Comparison of ENCODE assay signal across 11 cellular contexts in the genomic region with DNA sequence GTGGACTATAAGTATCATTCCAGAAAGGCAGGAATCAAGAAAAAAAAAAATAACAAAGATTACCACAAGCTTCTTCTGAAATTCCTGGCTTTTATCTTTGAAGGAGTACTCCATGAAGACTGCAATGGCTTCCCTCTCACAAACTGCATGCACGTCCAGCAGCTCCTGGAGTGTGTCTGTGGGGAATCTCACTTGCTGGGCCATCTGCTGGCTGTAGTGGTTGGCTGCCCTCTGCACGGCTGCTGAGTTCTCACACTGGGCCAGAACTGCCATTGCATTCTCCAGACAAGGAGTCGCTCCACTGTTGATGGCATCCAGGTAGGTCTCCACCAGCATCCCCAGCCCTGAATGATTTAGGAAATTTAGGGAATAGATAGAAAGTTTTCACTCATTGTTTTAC. TPM values are rescaled to one million over a fixed set of nuclear protein-coding genes. Genes with fewer than 3 reads are reported as not detected.
A peak's percentile ranks its signal among the peaks of the same experiment; 100 is the strongest.
DNase-seq lines count a peak whose midpoint lies in the region; ATAC-seq and TF ChIP-seq lines count a peak whose summit lies in the region.
"Had no signal": no experiment of that assay in that cellular context is flagged by ENCODE, and none has a peak within 500 bp of the region (broad histone marks: within the 10 kb centered on the region; RNA-seq: fewer than 3 reads in every experiment).

No MANE protein-coding gene starts in this region.

- H3K4me3 ChIP-seq in foreskin fibroblast (ENCODE audit: low read depth in 1 of 2, low read length in 2 of 2), result no peak overlapping the region

- ATAC-seq in HG02678 (IDR thresholded peaks at IDR 0.05; ENCODE audit: unreplicated experiment) (no peak), GM18520 (IDR thresholded peaks at IDR 0.05; ENCODE audit: unreplicated experiment) (no peak)
- ATAC-seq in stimulated activated naive CD8-positive, alpha-beta T cell treated with anti-CD3 and anti-CD28 coated beads, Interleukin-15, amount 100 ng/mL, for 72 hours, result no peak

- in situ Hi-C loops in SK-MEL-5 (cut with HindIII; ENCODE audit: low pct_unique_long_range_greater_than_20kb, low sequenced_read_pairs), result no loop called here

- peaks cover 13% of the 10 kb centered on the region for H3K27me3 Mint-ChIP-seq in stimulated activated naive CD8-positive, alpha-beta T cell treated with anti-CD3 and anti-CD28 coated beads, Interleukin-15, amount 100 ng/mL, for 72 hours
- H3K27me3 Mint-ChIP-seq: activated naive CD4-positive, alpha-beta T cell treated with anti-CD3 and anti-CD28 coated beads, Interleukin-2, amount 50 U/mL, for 24 hours had no signal

- DNase-seq in EL, result peak; percentile 21
- DNase-seq in SK-MEL-5 (ENCODE audit: low read depth, low spot score), result peak; percentile 70
- peak; percentile 19 to 21 for DNase-seq in foreskin fibroblast
- peak; percentile 6 for DNase-seq in occipital lobe (lab: John Stamatoyannopoulos, UW)
- no peak for DNase-seq in putamen (ENCODE audit: low spot score)
- no peak for DNase-seq in stimulated activated naive CD8-positive, alpha-beta T cell treated with anti-CD3 and anti-CD28 coated beads, Interleukin-15, amount 100 ng/mL, for 72 hours
- DNase-seq: Kasumi-1; stimulated activated CD4-positive, alpha-beta T cell treated with anti-CD3 and anti-CD28 coated beads, Interleukin-2, amount 100 ng/mL, for 48 hours had no signal

- H3K9me3 Mint-ChIP-seq in stimulated activated naive CD8-positive, alpha-beta T cell treated with anti-CD3 and anti-CD28 coated beads, Interleukin-15, amount 100 ng/mL, for 72 hours, result no peaks in the 10 kb centered on the region

- TF ChIP-seq CTCF in foreskin fibroblast (IDR thresholded peaks at IDR 0.05; ENCODE audit: low read depth, low read length), result peak; percentile 41

- no peak overlapping the region for H3K4me3 Mint-ChIP-seq in stimulated activated naive CD8-positive, alpha-beta T cell treated with anti-CD3 and anti-CD28 coated beads, Interleukin-15, amount 100 ng/mL, for 72 hours
- H3K4me3 Mint-ChIP-seq: activated naive CD4-positive, alpha-beta T cell treated with anti-CD3 and anti-CD28 coated beads, Interleukin-2, amount 50 U/mL, for 24 hours had no signal

- H3K27ac Mint-ChIP-seq in stimulated activated naive CD8-positive, alpha-beta T cell treated with anti-CD3 and anti-CD28 coated beads, Interleukin-15, amount 100 ng/mL, for 72 hours, result no peak overlapping the region
- H3K27ac Mint-ChIP-seq: activated naive CD4-positive, alpha-beta T cell treated with anti-CD3 and anti-CD28 coated beads, Interleukin-2, amount 50 U/mL, for 24 hours had no signal

- peaks cover 6% of the 10 kb centered on the region for H3K4me1 Mint-ChIP-seq in stimulated activated naive CD8-positive, alpha-beta T cell treated with anti-CD3 and anti-CD28 coated beads, Interleukin-15, amount 100 ng/mL, for 72 hours

RNA-seq across cellular contexts. Expression of a gene that starts 23.3 kb away (rescaled TPM):
- 1.4 and 3.4 TPM in 2 replicates for total RNA-seq in SK-MEL-5 (2014; rRNA removed; shearing (Covaris generic))
- 3.1 and 3.7 TPM in 2 replicates for polyA plus RNA-seq in SK-MEL-5 (2015; cell fraction: cytosol; rRNA removed)
- 5.4 and 5.9 TPM in 2 replicates for polyA plus RNA-seq in SK-MEL-5 (2015; cell fraction: nucleus; rRNA removed)
- 0.62 TPM for total RNA-seq in occipital lobe

RNA-seq across cellular contexts. Expression of a gene that starts 26.6 kb away (rescaled TPM):
- not detected in 2 replicates for total RNA-seq in SK-MEL-5 (2014; rRNA removed; shearing (Covaris generic))
- polyA plus RNA-seq in SK-MEL-5 (2015; cell fraction: cytosol; rRNA removed), result not detected in 2 replicates
- not detected in 2 replicates for polyA plus RNA-seq in SK-MEL-5 (2015; cell fraction: nucleus; rRNA removed)
- total RNA-seq in occipital lobe, result not detected

RNA-seq across cellular contexts. Expression of a gene that starts 49.5 kb away (rescaled TPM):
- total RNA-seq in SK-MEL-5 (2014; rRNA removed; shearing (Covaris generic)), result 0.03 TPM in 2 replicates
- polyA plus RNA-seq in SK-MEL-5 (2015; cell fraction: cytosol; rRNA removed), result 0.04 and 0.07 TPM in 2 replicates
- 0.07 and 0.14 TPM in 2 replicates for polyA plus RNA-seq in SK-MEL-5 (2015; cell fraction: nucleus; rRNA removed)
- 2.2 TPM for total RNA-seq in occipital lobe

Comparison
In these comparisons a context has a peak if more than half of its experiments do, and no peak if none do; other contexts are left out.
1. DNase-seq: peak in EL (single experiment), SK-MEL-5 (single experiment), foreskin fibroblast (2 of 2) and occipital lobe (single experiment); none in putamen (single experiment) and stimulated activated naive CD8-positive, alpha-beta T cell treated with anti-CD3 and anti-CD28 coated beads, Interleukin-15, amount 100 ng/mL, for 72 hours (0 of 2).